8 cellular contexts compared by ENCODE assay signal in the genomic region with DNA sequence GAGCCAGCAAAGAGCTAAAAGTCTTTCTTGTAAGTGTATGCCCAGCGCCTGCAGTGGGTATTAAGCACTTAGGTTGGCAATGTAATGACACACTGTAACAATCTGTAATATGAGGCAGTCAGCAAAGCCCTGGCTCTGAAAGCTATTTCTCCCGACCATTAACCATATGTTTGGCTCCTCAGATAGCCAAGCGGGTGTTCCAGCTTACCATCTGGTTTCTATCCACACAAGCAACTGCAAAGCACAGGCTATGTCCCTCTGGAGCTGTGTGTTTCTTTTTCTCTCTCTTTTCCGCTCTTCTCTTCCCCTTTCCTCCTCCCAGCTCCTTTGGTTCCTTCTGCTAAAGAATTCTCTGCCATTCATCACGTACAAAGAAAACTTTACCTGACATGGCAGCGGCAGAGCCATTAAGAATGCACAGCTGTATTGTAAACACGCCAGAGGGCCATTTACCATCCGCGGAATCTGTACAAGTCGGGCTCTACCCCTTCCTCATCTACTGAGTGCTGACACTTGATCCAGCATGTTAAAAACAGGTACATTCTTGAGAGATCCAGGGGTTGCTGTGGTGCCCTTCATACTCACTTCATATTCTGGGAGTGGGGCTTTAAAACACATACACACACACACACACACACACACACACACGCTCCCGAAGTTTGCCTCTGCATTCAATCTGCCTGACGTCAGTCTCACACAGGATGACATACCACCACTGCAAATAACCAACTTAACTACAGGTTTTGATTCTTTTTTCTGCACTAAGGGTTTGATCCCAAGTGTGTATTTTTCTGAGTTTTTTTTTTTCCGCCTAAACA.
DNase-seq lines count a peak whose midpoint lies in the region; ATAC-seq, FAIRE-seq and TF ChIP-seq lines count a peak whose summit lies in the region.

No MANE protein-coding gene starts in this region.

- H3K9ac ChIP-seq in NT2/D1 (ENCODE audit: insufficient read length, low read depth): peak overlapping the region; percentile 32
- H3K9ac ChIP-seq in endothelial cell of umbilical vein (replicated peaks; ENCODE audit: extremely low read depth, insufficient read depth, low read length): peak overlapping the region; percentile 92

- no peaks in the 10 kb centered on the region for H3K9me1 ChIP-seq in endothelial cell of umbilical vein (replicated peaks; ENCODE audit: control insufficient read depth, extremely low read depth, insufficient read depth, low read length)

- H3K4me2 ChIP-seq in endothelial cell of umbilical vein (ENCODE audit: insufficient read depth, low read length): peak overlapping the region; percentile 86

- H3K4me1 Mint-ChIP-seq in naive thymus-derived CD8-positive, alpha-beta T cell: peaks cover 19 to 31% (median 25%) of the 10 kb centered on the region in 4 donors

- CTCF ChIA-PET in endothelial cell of umbilical vein (lab: Charles Lee): interaction anchor here (0.7 to 2.9 kb wide), 10 partner anchors 8 to 279 kb away, joined by 4 to 16 read pairs (median 6); no protein-coding TSS in a partner anchor

- TF ChIP-seq POLR2A in endothelial cell of umbilical vein (IDR thresholded peaks at IDR 0.05; ENCODE audit: low read depth, low read length): no peak

- BruUV-seq in endothelial cell of umbilical vein (replicated peaks; lab: Mats Ljungman, UMichigan): TSS peak; percentile 20

- H3K4me3 Mint-ChIP-seq in naive thymus-derived CD8-positive, alpha-beta T cell: no peak overlapping the region

- ATAC-seq in GM21515 (IDR thresholded peaks at IDR 0.05; ENCODE audit: unreplicated experiment) (peak; percentile 2), HG03521 (IDR thresholded peaks at IDR 0.05; ENCODE audit: unreplicated experiment) (no peak)
- ATAC-seq in naive thymus-derived CD8-positive, alpha-beta T cell: peak; percentile 45 to 49

- no peaks in the 10 kb centered on the region for H3K27me3 Mint-ChIP-seq in naive thymus-derived CD8-positive, alpha-beta T cell

- H4K20me1 ChIP-seq in endothelial cell of umbilical vein (replicated peaks; ENCODE audit: control insufficient read depth, extremely low read depth, insufficient read depth, low read length): no peaks in the 10 kb centered on the region

- H3K4me1 ChIP-seq in NT2/D1 (ENCODE audit: insufficient read depth, insufficient read length): peaks cover 10% of the 10 kb centered on the region
- peaks cover 48% of the 10 kb centered on the region for H3K4me1 ChIP-seq in endothelial cell of umbilical vein (ENCODE audit: control insufficient read depth, extremely low read depth, insufficient read depth, low read length)

- no peak for DNase-seq in NT2/D1 (ENCODE audit: low read depth, low spot score)
- DNase-seq in endothelial cell of umbilical vein (ENCODE audit: low read depth, low spot score): peak; percentile 70
- DNase-seq in naive thymus-derived CD8-positive, alpha-beta T cell: peak in 5 of 10 donors; percentile 27 to 61 (median 44)
- DNase-seq in GM20000 (ENCODE audit: low spot score): no peak
- no peak for DNase-seq in NCI-H774 (lab: John Stamatoyannopoulos, UW)

- POLR2A ChIA-PET in endothelial cell of umbilical vein (lab: Charles Lee): interaction anchor here (0.7 kb wide), 1 partner anchor 149 kb away, joined by 5 read pairs; no protein-coding TSS in a partner anchor
- POLR2A ChIA-PET in naive thymus-derived CD8-positive, alpha-beta T cell (lab: Charles Lee): interaction anchor here (0.9 to 5.3 kb wide), 15 partner anchors 9 to 174 kb away, joined by 3 to 42 read pairs (median 6); partner anchors contain the start of gene BACH2

- H2AFZ ChIP-seq in endothelial cell of umbilical vein (ENCODE audit: low read depth, low read length): peak overlapping the region; percentile 74

- no peaks in the 10 kb centered on the region for H3K79me2 ChIP-seq in endothelial cell of umbilical vein (ENCODE audit: control insufficient read depth, insufficient read depth, low read length)

- no peak for FAIRE-seq in endothelial cell of umbilical vein (lab: Jason Lieb, UNC)

- H3K27me3 ChIP-seq in NT2/D1 (ENCODE audit: insufficient read depth, insufficient read length) (no peaks in the 10 kb centered on the region), endothelial cell of umbilical vein (ENCODE audit: control insufficient read depth in 2 of 2, insufficient read depth in 2 of 2, low read length in 2 of 2) (no peaks in the 10 kb centered on the region)

- H3K27ac Mint-ChIP-seq in naive thymus-derived CD8-positive, alpha-beta T cell: no peak overlapping the region

- H3K27ac ChIP-seq in 22Rv1 (peak overlapping the region; percentile 98), endothelial cell of umbilical vein (ENCODE audit: insufficient read depth, low read depth, low read length) (peak overlapping the region; percentile 99)

- intact Hi-C loops in endothelial cell of umbilical vein (cut with micrococcal nuclease): loop anchor here (2.0 to 5.0 kb wide), 6 partner anchors 37 to 1137 kb away; partner anchors contain the start of gene PNRC1

- dilution Hi-C loops in endothelial cell of umbilical vein (cut with MboI; ENCODE audit: extremely low pct_ligation_motif_present, low sequenced_read_pairs): no loop called here

- peaks cover 8 to 18% (median 11%) of the 10 kb centered on the region in 9 donors for H3K9me3 Mint-ChIP-seq in naive thymus-derived CD8-positive, alpha-beta T cell

- H3K36me3 Mint-ChIP-seq in naive thymus-derived CD8-positive, alpha-beta T cell: peaks cover 12 to 27% (median 21%) of the 10 kb centered on the region in 3 donors

- H3K36me3 ChIP-seq in NT2/D1 (ENCODE audit: insufficient read depth, insufficient read length, low read length) (no peaks in the 10 kb centered on the region), endothelial cell of umbilical vein (ENCODE audit: control insufficient read depth in 2 of 2, extremely low read depth in 1 of 2, insufficient read depth in 2 of 2, low read length in 2 of 2) (no peaks in the 10 kb centered on the region)

- H3K9me3 ChIP-seq in NT2/D1 (ENCODE audit: insufficient read depth, low read length): peaks cover 26% of the 10 kb centered on the region
- H3K9me3 ChIP-seq in endothelial cell of umbilical vein (replicated peaks; ENCODE audit: control insufficient read depth, insufficient read depth, low read length): no peaks in the 10 kb centered on the region

- H3K4me3 ChIP-seq in NT2/D1 (ENCODE audit: insufficient read length, low read depth) (no peak overlapping the region), endothelial cell of umbilical vein (replicated peaks in 1 of 3; ENCODE audit: insufficient read depth in 1 of 3, low read depth in 1 of 3, low read length in 3 of 3) (peak overlapping the region in 1 of 3 experiments; percentile 23)

- TF ChIP-seq CTCF in 22Rv1 (IDR thresholded peaks at IDR 0.05) (no peak), endothelial cell of umbilical vein (IDR thresholded peaks at IDR 0.05; ENCODE audit: extremely low read depth in 1 of 2, insufficient read depth in 1 of 2, low read depth in 1 of 2, low read length in 2 of 2) (no peak), GM20000 (IDR thresholded peaks at IDR 0.05; ENCODE audit: extremely low read depth, missing control alignments) (no peak)

TF ChIP-seq in endothelial cell of umbilical vein, 7 proteins besides CTCF, POLR2A, EP300 and RAD21:
- TF ChIP-seq JUN (IDR thresholded peaks at IDR 0.05; ENCODE audit: borderline replicate concordance, insufficient read depth, insufficient read length, low read depth): peak; percentile 29
- TF ChIP-seq MYC (IDR thresholded peaks at IDR 0.05; ENCODE audit: low read depth, low read length): no peak
- TF ChIP-seq, protein P1, sequence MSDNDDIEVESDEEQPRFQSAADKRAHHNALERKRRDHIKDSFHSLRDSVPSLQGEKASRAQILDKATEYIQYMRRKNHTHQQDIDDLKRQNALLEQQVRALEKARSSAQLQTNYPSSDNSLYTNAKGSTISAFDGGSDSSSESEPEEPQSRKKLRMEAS (IDR thresholded peaks at IDR 0.05; ENCODE audit: insufficient read depth, insufficient read length): no peak
- TF ChIP-seq FOS (IDR thresholded peaks at IDR 0.05; ENCODE audit: borderline replicate concordance, insufficient read depth, low read length): no peak
